ENCODE assay signal across 9 cellular contexts in the genomic region with DNA sequence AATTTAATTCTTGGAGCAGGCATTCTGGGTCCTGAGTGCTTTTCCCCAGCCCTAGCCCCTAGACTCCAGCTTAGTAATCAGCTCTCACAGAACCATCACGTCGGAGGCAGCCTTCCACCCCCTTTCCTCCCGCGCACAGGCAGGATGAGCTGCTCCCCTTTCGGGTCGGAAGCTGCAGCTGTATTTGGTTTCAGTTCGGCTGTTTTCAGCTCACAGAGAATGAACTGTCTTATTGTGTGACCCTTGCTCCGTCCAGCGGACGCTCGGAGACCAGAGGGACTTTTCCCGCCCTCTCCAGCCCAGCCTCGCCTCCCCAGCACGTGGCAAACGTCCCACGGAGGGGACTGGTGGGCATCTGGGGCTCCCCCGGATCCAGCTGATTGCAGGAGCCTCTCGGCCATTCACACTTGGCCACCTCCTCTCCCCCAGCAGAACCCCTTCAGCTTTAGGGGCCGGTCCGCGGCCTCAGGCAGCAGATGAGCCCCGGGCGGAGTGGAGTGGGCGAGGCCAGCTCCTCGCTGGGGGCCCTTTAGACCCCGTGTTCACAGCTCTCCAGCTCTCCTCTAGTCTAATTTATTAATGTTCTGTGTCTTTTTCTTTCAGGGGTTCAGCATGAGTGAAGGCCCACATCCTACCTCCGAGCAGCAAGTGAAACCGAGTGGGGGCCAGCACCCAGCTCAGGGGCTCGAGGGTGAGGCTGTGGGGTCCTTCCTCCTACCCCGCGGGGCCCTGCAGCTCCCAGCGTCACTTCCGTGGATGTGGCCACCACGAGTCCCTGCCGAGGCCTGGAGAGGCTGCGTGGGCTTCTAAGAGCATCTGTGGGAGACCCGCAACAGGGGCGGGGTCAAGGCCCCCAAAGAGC. TPM values are rescaled to one million over a fixed set of nuclear protein-coding genes. Genes with fewer than 3 reads are reported as not detected.
DNase-seq lines count a peak whose midpoint lies in the region; ATAC-seq and TF ChIP-seq lines count a peak whose summit lies in the region.
"Had no signal": no experiment of that assay in that cellular context is flagged by ENCODE, and none has a peak within 500 bp of the region (broad histone marks: within the 10 kb centered on the region; RNA-seq: fewer than 3 reads in every experiment).

No MANE protein-coding gene starts in this region.

- WGBS in ovary, 3 donors = 17 to 23% (median 19%) methylated on average over 38 of the region's 38 CpGs

- no peaks in the 10 kb centered on the region for H3K9me3 Mint-ChIP-seq in Caco-2 (ENCODE audit: unreplicated experiment)
- no peaks in the 10 kb centered on the region for H3K9me3 Mint-ChIP-seq in effector memory CD8-positive, alpha-beta T cell

- no peaks in the 10 kb centered on the region for H3K36me3 ChIP-seq in Caco-2 (ENCODE audit: control insufficient read depth, insufficient read depth, low read length)
- H3K36me3 ChIP-seq in ovary = no peaks in the 10 kb centered on the region

- H3K27ac Mint-ChIP-seq in Caco-2 (ENCODE audit: unreplicated experiment) = peak overlapping the region; percentile 39
- H3K27ac Mint-ChIP-seq in effector memory CD8-positive, alpha-beta T cell = no peak overlapping the region

- no TSS peak for BruUV-seq in Caco-2 (replicated peaks; lab: Mats Ljungman, UMichigan)

- peak overlapping the region; percentile 12 for H3K4me3 Mint-ChIP-seq in Caco-2 (ENCODE audit: unreplicated experiment)
- peak overlapping the region; percentile 73 to 75 for H3K4me3 Mint-ChIP-seq in effector memory CD8-positive, alpha-beta T cell

- H3K4me1 ChIP-seq in Caco-2 (peaks cover 20% of the 10 kb centered on the region), ovary (ENCODE audit: insufficient read depth) (peaks cover 7% of the 10 kb centered on the region)

- H3K36me3 Mint-ChIP-seq in Caco-2 (ENCODE audit: insufficient read depth, unreplicated experiment) = peaks cover 8% of the 10 kb centered on the region
- peaks cover 4% of the 10 kb centered on the region for H3K36me3 Mint-ChIP-seq in effector memory CD8-positive, alpha-beta T cell (ENCODE audit: insufficient read depth)

- H3K4me3 ChIP-seq in Caco-2 (ENCODE audit: low read depth, low read length) (no peak overlapping the region), ovary (peak overlapping the region; percentile 14)

- TF ChIP-seq CTCF in Caco-2 (IDR thresholded peaks at IDR 0.05; ENCODE audit: insufficient read depth in 1 of 2, low read depth in 1 of 2, low read length in 1 of 2, severe bottlenecking in 1 of 2, unreplicated experiment in 1 of 2) (no peak), ovary (IDR thresholded peaks at IDR 0.05) (no peak)

- TF ChIP-seq EP300 in ovary (IDR thresholded peaks at IDR 0.05) = no peak

- POLR2A ChIA-PET in Caco-2 (lab: Charles Lee) = no interaction called here

- H3K4me1 Mint-ChIP-seq in Caco-2 (ENCODE audit: low read depth, unreplicated experiment) = peaks cover 16% of the 10 kb centered on the region
- H3K4me1 Mint-ChIP-seq in effector memory CD8-positive, alpha-beta T cell (ENCODE audit: low read depth in 2 of 2) = peaks cover 4 to 5% of the 10 kb centered on the region in 2 donors

- H3K27ac ChIP-seq in ovary = no peak overlapping the region

- CTCF ChIA-PET in Caco-2 (lab: Charles Lee) = interaction anchor here (0.6 kb wide), 1 partner anchor 183 kb away, joined by 5 read pairs; no protein-coding TSS in a partner anchor

- no peak for ATAC-seq in effector memory CD8-positive, alpha-beta T cell (replicated peaks)

- H3K27me3 Mint-ChIP-seq in Caco-2 (ENCODE audit: insufficient read depth, unreplicated experiment) = no peaks in the 10 kb centered on the region
- peaks cover 30 to 42% of the 10 kb centered on the region in 2 donors for H3K27me3 Mint-ChIP-seq in effector memory CD8-positive, alpha-beta T cell

- TF ChIP-seq POLR2A in ovary (IDR thresholded peaks at IDR 0.05) = no peak

- H3K9me3 ChIP-seq in Caco-2 (no peaks in the 10 kb centered on the region), ovary (no peaks in the 10 kb centered on the region)

- no peaks in the 10 kb centered on the region for H3K27me3 ChIP-seq in Caco-2 (replicated peaks; ENCODE audit: control insufficient read depth, insufficient read depth, low read length)
- peaks cover 6% of the 10 kb centered on the region for H3K27me3 ChIP-seq in ovary

- DNase-seq in Caco-2 (no peak), MV-4-11 (lab: John Stamatoyannopoulos, UW) (peak; percentile 12), ovary (no peak), GF-D8 (lab: John Stamatoyannopoulos, UW) (no peak), hippocampal formation (lab: John Stamatoyannopoulos, UW) (no peak), DMS 273 (lab: John Stamatoyannopoulos, UW; ENCODE audit: unreplicated experiment) (no peak), LoVo (ENCODE audit: low spot score) (no peak)
- DNase-seq in effector memory CD8-positive, alpha-beta T cell = no peak

- intact Hi-C loops in Caco-2 (cut with micrococcal nuclease; ENCODE audit: unreplicated experiment) = no loop called here
- intact Hi-C loops in ovary (cut with DNase I) = no loop called here

RNA-seq across cellular contexts. Expression of gene UTS2R, which starts 0.9 kb away (rescaled TPM):
- total RNA-seq in Caco-2 (2022) (0.66 and 1.3 TPM in 2 replicates), ovary (not detected)
- not detected for polyA plus RNA-seq in ovary
- total RNA-seq: dermis microvascular lymphatic vessel endothelial cell had no signal

RNA-seq across cellular contexts. Expression of gene TEX19, which starts 11.7 kb away (rescaled TPM):
- total RNA-seq in Caco-2 (2022) (3.4 and 4.2 TPM in 2 replicates), ovary (not detected)
- polyA plus RNA-seq in ovary = not detected
- total RNA-seq: dermis microvascular lymphatic vessel endothelial cell had no signal

RNA-seq across cellular contexts. Expression of gene SECTM1, which starts 37.1 kb away (rescaled TPM):
- total RNA-seq in Caco-2 (2022) (0.37 and 0.75 TPM in 2 replicates), ovary (10 to 100 TPM in 1 of 7 donors, 1 to 10 TPM in 6; 3.9 to 20.8 (median 9.1) TPM)
- 1 to 10 TPM; 2.1 to 7.9 TPM for polyA plus RNA-seq in ovary

RNA-seq across cellular contexts. Expression of gene HEXD, which starts 47.4 kb away (rescaled TPM):
- total RNA-seq in Caco-2 (2022) = 29.5 and 34.2 TPM in 2 replicates
- 10 to 100 TPM; 32.9 to 68.6 (median 46.6) TPM for total RNA-seq in ovary
- 10 to 100 TPM in 1 of 2 donors, 1 to 10 TPM in 1; 8.7 to 74.7 TPM for polyA plus RNA-seq in ovary

RNA-seq across cellular contexts. Expression of gene OGFOD3, which starts 47.7 kb away (rescaled TPM):
- total RNA-seq in Caco-2 (2022) (47.2 and 51.2 TPM in 2 replicates), ovary (10 to 100 TPM; 25.8 to 37.8 (median 30.4) TPM)
- 10 to 100 TPM; 14.4 to 21.3 TPM for polyA plus RNA-seq in ovary
